ENCODE assay signal across 8 cellular contexts in genomic region chr12:80187660-80188090, GRCh38.
DNase-seq lines count a peak whose midpoint lies in the region; ATAC-seq and TF ChIP-seq lines count a peak whose summit lies in the region.

No MANE protein-coding gene starts in this region.

- no peak overlapping the region for H3K18ac ChIP-seq in neuronal stem cell (ENCODE audit: low read length)

- no peak overlapping the region for H2BK12ac ChIP-seq in neuronal stem cell (ENCODE audit: low read length)

- no TSS peak for BruUV-seq in mammary epithelial cell (replicated peaks; lab: Mats Ljungman, UMichigan)

- H3K4ac ChIP-seq in neuronal stem cell (ENCODE audit: low read length): no peak overlapping the region

- no peak overlapping the region for H2BK120ac ChIP-seq in neuronal stem cell (ENCODE audit: low read depth, low read length)

- H2BK15ac ChIP-seq in neuronal stem cell (ENCODE audit: low read length): no peak overlapping the region

- CTCF ChIA-PET in HEK293 (lab: Yijun Ruan, JAX): interaction anchor here (0.6 to 15.0 kb wide), 27 partner anchors 10 to 812 kb away, joined by 3 to 294 read pairs (median 4); no protein-coding TSS in a partner anchor
- CTCF ChIA-PET in mammary epithelial cell (lab: Charles Lee; ENCODE audit: low non-redundant PET): no interaction called here

- no peaks in the 10 kb centered on the region for H3K79me1 ChIP-seq in neuronal stem cell (ENCODE audit: low read depth, low read length)

- dilution Hi-C loops in mammary epithelial cell (cut with HindIII; ENCODE audit: low sequenced_read_pairs): loop anchor here (25.0 kb wide), 1 partner anchor 425 kb away; no protein-coding TSS in a partner anchor

- H3K4me2 ChIP-seq in mammary epithelial cell (ENCODE audit: insufficient read depth, low read depth, low read length) (no peak overlapping the region), parathyroid adenoma (ENCODE audit: low read length) (no peak overlapping the region), neuronal stem cell (ENCODE audit: insufficient read depth, low read length, poor library complexity, severe bottlenecking) (no peak overlapping the region)

- no peak for ATAC-seq in GM19035 (IDR thresholded peaks at IDR 0.05; ENCODE audit: unreplicated experiment)

- H3K36me3 ChIP-seq in HEK293 (ENCODE audit: control insufficient read depth in 2 of 2, insufficient read depth in 1 of 2, low read length in 2 of 2) (no peaks in the 10 kb centered on the region), mammary epithelial cell (ENCODE audit: insufficient read depth, low read length) (no peaks in the 10 kb centered on the region), parathyroid adenoma (ENCODE audit: control insufficient read depth, insufficient read depth, low read length) (no peaks in the 10 kb centered on the region), neuronal stem cell (replicated peaks in 1 of 2; ENCODE audit: control insufficient read depth in 2 of 2, insufficient read depth in 2 of 2, low read length in 2 of 2) (no peaks in the 10 kb centered on the region)

- no peak overlapping the region for H3K23ac ChIP-seq in neuronal stem cell (ENCODE audit: low read depth, low read length, poor library complexity)

- H3K27ac ChIP-seq in HEK293 (ENCODE audit: extremely low read depth, low read depth, low read length): peak overlapping the region; percentile 61
- H3K27ac ChIP-seq in mammary epithelial cell (ENCODE audit: insufficient read depth, low read depth, low read length): peak overlapping the region; percentile 29
- peak overlapping the region; percentile 78 for H3K27ac ChIP-seq in parathyroid adenoma
- no peak overlapping the region for H3K27ac ChIP-seq in neuronal stem cell (replicated peaks; ENCODE audit: low read length)

- H2AFZ ChIP-seq in mammary epithelial cell (ENCODE audit: low read depth, low read length) (no peak overlapping the region), parathyroid adenoma (peak overlapping the region; percentile 56), neuronal stem cell (ENCODE audit: low read length) (no peak overlapping the region)

- H3K9ac ChIP-seq in mammary epithelial cell (ENCODE audit: insufficient read depth, low read length): no peak overlapping the region
- no peak overlapping the region for H3K9ac ChIP-seq in parathyroid adenoma
- no peak overlapping the region for H3K9ac ChIP-seq in neuronal stem cell (ENCODE audit: low read depth, low read length, poor library complexity)

- intact Hi-C loops in mammary epithelial cell (cut with micrococcal nuclease): loop anchor here (2.0 to 10.0 kb wide), 6 partner anchors 143 to 765 kb away; partner anchors contain the start of gene PAWR

- no peaks in the 10 kb centered on the region for H4K20me1 ChIP-seq in mammary epithelial cell (ENCODE audit: insufficient read depth, low read length)

- H2AK5ac ChIP-seq in neuronal stem cell (ENCODE audit: low read depth, low read length): no peak overlapping the region

- H3K79me2 ChIP-seq in mammary epithelial cell (ENCODE audit: insufficient read depth, low read length): no peaks in the 10 kb centered on the region
- H3K79me2 ChIP-seq in parathyroid adenoma: no peaks in the 10 kb centered on the region

- H2BK5ac ChIP-seq in neuronal stem cell (ENCODE audit: low read length): no peak overlapping the region

- in situ Hi-C loops in mammary epithelial cell (cut with MboI; ENCODE audit: low sequenced_read_pairs in 2 of 2): loop anchor here (10.0 kb wide), 3 partner anchors 303 to 783 kb away; no protein-coding TSS in a partner anchor

- no peak overlapping the region for H4K8ac ChIP-seq in neuronal stem cell (ENCODE audit: low read depth, low read length)

- DNase-seq in DMS153 (lab: John Stamatoyannopoulos, UW) (peak; percentile 71), NCI-H2171 (lab: John Stamatoyannopoulos, UW) (peak; percentile 80), mammary epithelial cell (no peak), neuronal stem cell (ENCODE audit: low spot score) (no peak)
- no peak for DNase-seq in activated CD4-positive, CD25-positive, alpha-beta regulatory T cell (lab: John Stamatoyannopoulos, UW)

- H3K9me3 ChIP-seq in HEK293 (ENCODE audit: control insufficient read depth, insufficient read depth, low read depth, low read length) (no peaks in the 10 kb centered on the region), mammary epithelial cell (replicated peaks; ENCODE audit: insufficient read depth, low read length) (no peaks in the 10 kb centered on the region), parathyroid adenoma (ENCODE audit: control insufficient read depth, low read length) (no peaks in the 10 kb centered on the region), neuronal stem cell (replicated peaks in 1 of 2; ENCODE audit: control insufficient read depth in 2 of 2, insufficient read depth in 1 of 2, low read depth in 1 of 2, low read length in 2 of 2) (no peaks in the 10 kb centered on the region)

- peaks cover 16% of the 10 kb centered on the region for H3K4me1 ChIP-seq in HEK293 (ENCODE audit: control insufficient read depth, insufficient read depth, low read length)
- peaks cover 10% of the 10 kb centered on the region for H3K4me1 ChIP-seq in mammary epithelial cell (ENCODE audit: insufficient read depth, low read length)
- no peaks in the 10 kb centered on the region for H3K4me1 ChIP-seq in parathyroid adenoma
- H3K4me1 ChIP-seq in neuronal stem cell (ENCODE audit: control insufficient read depth in 2 of 2, insufficient read depth in 1 of 2, low read depth in 1 of 2, low read length in 2 of 2): peaks cover 2 to 12% of the 10 kb centered on the region in 2 donors

- H3K4me3 ChIP-seq in HEK293 (ENCODE audit: low read depth, low read length): no peak overlapping the region
- H3K4me3 ChIP-seq in mammary epithelial cell (replicated peaks in 1 of 3; ENCODE audit: insufficient read depth in 1 of 3, low read depth in 2 of 3, low read length in 3 of 3): no peak overlapping the region
- no peak overlapping the region for H3K4me3 ChIP-seq in parathyroid adenoma (ENCODE audit: low read depth, low read length)
- H3K4me3 ChIP-seq in neuronal stem cell (ENCODE audit: low read length in 2 of 2): no peak overlapping the region

- POLR2A ChIA-PET in HEK293 (lab: Yijun Ruan, JAX): interaction anchor here (1.0 to 1.3 kb wide), 5 partner anchors 38 to 497 kb away, joined by 3 to 4 read pairs (median 3); partner anchors contain the start of genes PAWR and PPP1R12A

- no peak overlapping the region for H3K14ac ChIP-seq in neuronal stem cell (ENCODE audit: low read length)

- H3K27me3 ChIP-seq in mammary epithelial cell (ENCODE audit: insufficient read depth, low read length): no peaks in the 10 kb centered on the region
- no peaks in the 10 kb centered on the region for H3K27me3 ChIP-seq in parathyroid adenoma (ENCODE audit: control insufficient read depth, insufficient read depth, low read length)
- no peaks in the 10 kb centered on the region for H3K27me3 ChIP-seq in neuronal stem cell (ENCODE audit: control insufficient read depth in 3 of 3, insufficient read depth in 3 of 3, low read depth in 1 of 3, low read length in 3 of 3)

- TF ChIP-seq CTCF in HEK293 (tag by site-specific recombination; IDR thresholded peaks at IDR 0.05) (no peak), mammary epithelial cell (conservative IDR thresholded peaks at IDR 0.05 in 1 of 2, IDR thresholded peaks at IDR 0.05 in 1 of 2; ENCODE audit: extremely low read depth in 1 of 2, insufficient read depth in 1 of 2, low read depth in 1 of 2, low read length in 2 of 2) (no peak), parathyroid adenoma (IDR thresholded peaks at IDR 0.05) (no peak)

- 41% methylated on average over 2 of the region's 2 CpGs for WGBS in mammary epithelial cell (ENCODE audit: low coverage, missing lambda C conversion rate)
- no CpG with 5 or more reads among the region's 2 CpGs for WGBS in neuronal stem cell (ENCODE audit: extremely low coverage in 2 of 2, insufficient read length in 2 of 2, insufficient replicate concordance in 1 of 2), 2 donors

- no peak overlapping the region for H4K91ac ChIP-seq in neuronal stem cell (ENCODE audit: low read depth, low read length, poor library complexity)

TF ChIP-seq in HEK293, 187 proteins besides CTCF, POLR2A, EP300 and RAD21 (continues in another document):
- TF ChIP-seq ZNF585B (tag by site-specific recombination; IDR thresholded peaks at IDR 0.05) (no peak), BCL6B (tag by site-specific recombination; IDR thresholded peaks at IDR 0.05) (no peak), ZNF280C (tag by site-specific recombination; IDR thresholded peaks at IDR 0.05) (no peak), ZNF529 (tag by site-specific recombination; IDR thresholded peaks at IDR 0.05; ENCODE audit: insufficient replicate concordance) (no peak), ZNF211 (tag by site-specific recombination; IDR thresholded peaks at IDR 0.05; ENCODE audit: low read depth) (no peak)

Comparison
In these comparisons a context has a peak if more than half of its experiments do, and no peak if none do; other contexts are left out.
1. DNase-seq: peak in DMS153 (single experiment) and NCI-H2171 (single experiment); none in mammary epithelial cell (single experiment), neuronal stem cell (single experiment) and activated CD4-positive, CD25-positive, alpha-beta regulatory T cell (0 of 4).